20 cellular contexts compared by ENCODE assay signal in genomic region chr2:54438271-54438670, GRCh38. TPM values are rescaled to one million over a fixed set of nuclear protein-coding genes. Genes with fewer than 3 reads are reported as not detected.
DNase-seq lines count a peak whose midpoint lies in the region; ATAC-seq, FAIRE-seq and TF ChIP-seq lines count a peak whose summit lies in the region.
"Had no signal": no experiment of that assay in that cellular context is flagged by ENCODE, and none has a peak within 500 bp of the region (broad histone marks: within the 10 kb centered on the region; RNA-seq: fewer than 3 reads in every experiment).

No MANE protein-coding gene starts in this region.

- H3K4me3 ChIP-seq in choroid plexus epithelial cell (ENCODE audit: low read depth, low read length) (no peak overlapping the region), kidney (ENCODE audit: low read length in 2 of 2) (peak overlapping the region; percentile 33 to 54)
- H3K4me3 ChIP-seq: breast epithelium, K562, skin epidermis had no signal

- H3K4me1 ChIP-seq in kidney (ENCODE audit: control insufficient read depth in 1 of 2, insufficient read depth in 1 of 2, low read depth in 1 of 2, low read length in 2 of 2), result peaks cover 4 to 10% of the 10 kb centered on the region in 2 donors
- H3K4me1 ChIP-seq: breast epithelium had no signal

- TF ChIP-seq CTCF in choroid plexus epithelial cell (conservative IDR thresholded peaks at IDR 0.05; ENCODE audit: low read depth, low read length), result no peak
- TF ChIP-seq CTCF in kidney (IDR thresholded peaks at IDR 0.05; ENCODE audit: borderline replicate concordance, extremely low read depth, insufficient read depth), result no peak

- no peaks in the 10 kb centered on the region for H3K36me3 Mint-ChIP-seq in activated naive CD4-positive, alpha-beta T cell treated with anti-CD3 and anti-CD28 coated beads, Interleukin-2, amount 50 U/mL, for 72 hours
- H3K36me3 Mint-ChIP-seq: activated naive CD8-positive, alpha-beta T cell treated with anti-CD3 and anti-CD28 coated beads, Interleukin-2, amount 10 ng/mL, durations not matched to agents 7 days and 5 days; CD4-positive, alpha-beta memory T cell had no signal

- no peaks in the 10 kb centered on the region for H3K9me3 ChIP-seq in kidney (ENCODE audit: control insufficient read depth in 1 of 2, low read length in 2 of 2)
- H3K9me3 ChIP-seq: breast epithelium had no signal

- no peak for FAIRE-seq in kidney (lab: Jason Lieb, UNC)
- FAIRE-seq: endothelial cell of umbilical vein, K562 had no signal

- H3K36me3 ChIP-seq in kidney (ENCODE audit: control insufficient read depth in 1 of 2, insufficient read depth in 2 of 2, low read length in 2 of 2), result no peaks in the 10 kb centered on the region
- H3K36me3 ChIP-seq: breast epithelium had no signal

- peak overlapping the region; percentile 24 to 38 for H3K27ac ChIP-seq in kidney (ENCODE audit: low read depth in 2 of 2, low read length in 2 of 2)
- H3K27ac ChIP-seq: breast epithelium, RWPE1, skin epidermis had no signal

- DNase-seq in EH (ENCODE audit: low read depth) (peak; percentile 59), choroid plexus epithelial cell (ENCODE audit: low read depth) (peak; percentile 51), kidney (peak; percentile 79), sciatic nerve (ENCODE audit: low spot score) (peak; percentile 74), NCI-H2227 (lab: John Stamatoyannopoulos, UW; ENCODE audit: unreplicated experiment) (no peak)
- no peak for DNase-seq in activated naive CD4-positive, alpha-beta T cell (lab: John Stamatoyannopoulos, UW)
- DNase-seq in activated naive CD4-positive, alpha-beta T cell treated with anti-CD3 and anti-CD28 coated beads, Interleukin-2, amount 50 U/mL, for 72 hours (ENCODE audit: low spot score in 2 of 2), result no peak
- DNase-seq: activated naive CD8-positive, alpha-beta T cell treated with anti-CD3 and anti-CD28 coated beads, Interleukin-2, amount 10 ng/mL, durations not matched to agents 7 days and 5 days; CD4-positive, alpha-beta memory T cell; DMS153; NCI-H2029; NCI-H510A treated with DMSO at 0.1 percent for 48 hours; stimulated activated CD4-positive, alpha-beta T cell treated with anti-CD3 and anti-CD28 coated beads, Interleukin-4, amount 100 ng/mL, for 1 hour had no signal

- intact Hi-C loops in kidney (cut with DNase I) (no loop called here), sciatic nerve (cut with DNase I) (no loop called here)

- no peaks in the 10 kb centered on the region for H3K9me3 Mint-ChIP-seq in activated naive CD4-positive, alpha-beta T cell treated with anti-CD3 and anti-CD28 coated beads, Interleukin-2, amount 50 U/mL, for 72 hours
- H3K9me3 Mint-ChIP-seq: activated naive CD8-positive, alpha-beta T cell treated with anti-CD3 and anti-CD28 coated beads, Interleukin-2, amount 10 ng/mL, durations not matched to agents 7 days and 5 days; CD4-positive, alpha-beta memory T cell; dendritic cell treated with granulocyte-macrophage colony-stimulating factor and Interleukin-4, amounts not matched to agents 40 ng/mL and 50 ng/mL, for 4 days had no signal

- no peak overlapping the region for H3K27ac Mint-ChIP-seq in activated naive CD4-positive, alpha-beta T cell treated with anti-CD3 and anti-CD28 coated beads, Interleukin-2, amount 50 U/mL, for 72 hours
- H3K27ac Mint-ChIP-seq: activated naive CD8-positive, alpha-beta T cell treated with anti-CD3 and anti-CD28 coated beads, Interleukin-2, amount 10 ng/mL, durations not matched to agents 7 days and 5 days; CD4-positive, alpha-beta memory T cell; dendritic cell treated with granulocyte-macrophage colony-stimulating factor and Interleukin-4, amounts not matched to agents 40 ng/mL and 50 ng/mL, for 4 days had no signal

- ATAC-seq in sciatic nerve (peak; percentile 87), HG03439 (IDR thresholded peaks at IDR 0.05; ENCODE audit: unreplicated experiment) (no peak)
- ATAC-seq in activated naive CD4-positive, alpha-beta T cell treated with anti-CD3 and anti-CD28 coated beads, Interleukin-2, amount 50 U/mL, for 72 hours, result no peak
- ATAC-seq: K562 had no signal

- H3K9ac ChIP-seq in kidney (ENCODE audit: low read length in 2 of 2), result peak overlapping the region in 1 of 2 donors; percentile 30

RNA-seq across cellular contexts. Expression of gene SPTBN1, which starts 17.9 kb away (rescaled TPM):
- 313 TPM for total RNA-seq in kidney
- polyA plus RNA-seq in kidney (ENCODE audit: insufficient read depth, low read depth, low replicate concordance), result 93.2 TPM
- total RNA-seq in sciatic nerve, result 1,016 TPM
- 100 to 1,000 TPM; 117 to 135 TPM for total RNA-seq in activated naive CD4-positive, alpha-beta T cell treated with anti-CD3 and anti-CD28 coated beads, Interleukin-2, amount 50 U/mL, for 72 hours

Comparison
In these comparisons a context has a peak if more than half of its experiments do, and no peak if none do; other contexts are left out.
1. DNase-seq: peak in EH (single experiment), choroid plexus epithelial cell (single experiment), kidney (single experiment) and sciatic nerve (single experiment); none in NCI-H2227 (single experiment), activated naive CD4-positive, alpha-beta T cell (0 of 4) and activated naive CD4-positive, alpha-beta T cell treated with anti-CD3 and anti-CD28 coated beads, Interleukin-2, amount 50 U/mL, for 72 hours (0 of 2).